20 cellular contexts compared by ENCODE assay signal in the genomic region with DNA sequence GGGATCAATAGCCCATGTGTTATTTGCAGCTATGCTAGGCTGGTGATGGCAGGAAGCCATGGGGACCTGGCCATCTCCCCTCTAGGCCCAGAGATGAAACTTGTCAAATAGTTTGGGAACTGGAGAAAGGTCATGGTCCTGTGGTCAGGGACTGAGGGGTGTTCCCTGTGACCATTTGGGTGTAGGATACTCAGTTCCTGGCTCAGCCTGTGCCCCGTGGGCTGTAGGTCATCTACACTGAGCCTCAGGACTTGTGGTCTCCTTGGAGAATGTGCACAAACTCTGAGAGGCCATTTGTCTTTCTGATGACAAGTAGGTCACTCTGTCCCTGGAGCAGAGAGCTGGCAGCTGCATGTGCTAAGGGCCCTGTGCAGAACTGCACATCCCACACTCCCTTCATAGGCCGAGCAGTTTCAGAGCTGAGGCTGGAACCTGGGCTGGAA. TPM values are rescaled to one million over a fixed set of nuclear protein-coding genes. Genes with fewer than 3 reads are reported as not detected.
DNase-seq lines count a peak whose midpoint lies in the region; ATAC-seq and TF ChIP-seq lines count a peak whose summit lies in the region.
"Had no signal": no experiment of that assay in that cellular context is flagged by ENCODE, and none has a peak within 500 bp of the region (broad histone marks: within the 10 kb centered on the region; RNA-seq: fewer than 3 reads in every experiment).

No MANE protein-coding gene starts in this region.

- no peak for TF ChIP-seq POLR2A in uterus (IDR thresholded peaks at IDR 0.05)

- no peak for TF ChIP-seq CTCF in uterus (IDR thresholded peaks at IDR 0.05)
- TF ChIP-seq CTCF in type B pancreatic cell (conservative IDR thresholded peaks at IDR 0.05) = no peak

- H3K4me3 ChIP-seq in right cardiac atrium (ENCODE audit: low read length) (no peak overlapping the region), rectal smooth muscle tissue (ENCODE audit: low read length) (no peak overlapping the region), uterus (no peak overlapping the region)
- H3K4me3 ChIP-seq: hepatocyte had no signal

- WGBS in right cardiac atrium = 60% methylated on average over 2 of the region's 2 CpGs

- H3K36me3 ChIP-seq in rectal smooth muscle tissue (ENCODE audit: control insufficient read depth, insufficient read depth, low read length) (no peaks in the 10 kb centered on the region), uterus (no peaks in the 10 kb centered on the region)

- H3K4me1 ChIP-seq in right cardiac atrium (ENCODE audit: control insufficient read depth, insufficient read depth, low read length) (peaks cover 11% of the 10 kb centered on the region), rectal smooth muscle tissue (ENCODE audit: control insufficient read depth, insufficient read depth, low read length) (peaks cover 18% of the 10 kb centered on the region), uterus (peaks cover 13 to 30% of the 10 kb centered on the region in 2 donors)
- H3K4me1 ChIP-seq: parathyroid adenoma had no signal

- no peaks in the 10 kb centered on the region for H3K9me3 ChIP-seq in right cardiac atrium (ENCODE audit: control insufficient read depth, low read length)
- no peaks in the 10 kb centered on the region for H3K9me3 ChIP-seq in uterus

- no peaks in the 10 kb centered on the region for H3K36me3 Mint-ChIP-seq in type B pancreatic cell
- H3K36me3 Mint-ChIP-seq in activated T-helper 1 cell treated with anti-CD3 and anti-CD28 coated beads, Interleukin-12 subunit alpha, Interleukin-12 subunit beta, Interleukin-2, Interleukin-4 antibody, amounts not matched to agents 30 ng/mL and 10 ng/mL and 1 ng/mL, durations not matched to agents 14 hours and 24 hours and 36 hours (ENCODE audit: low read depth) = no peaks in the 10 kb centered on the region
- H3K36me3 Mint-ChIP-seq: activated naive CD4-positive, alpha-beta T cell treated with anti-CD3 and anti-CD28 coated beads, Interleukin-2, amount 50 U/mL, for 24 hours; brain; natural killer cell had no signal

- H3K9me3 Mint-ChIP-seq in type B pancreatic cell = no peaks in the 10 kb centered on the region
- no peaks in the 10 kb centered on the region for H3K9me3 Mint-ChIP-seq in activated T-helper 1 cell treated with anti-CD3 and anti-CD28 coated beads, Interleukin-12 subunit alpha, Interleukin-12 subunit beta, Interleukin-2, Interleukin-4 antibody, amounts not matched to agents 30 ng/mL and 10 ng/mL and 1 ng/mL, durations not matched to agents 14 hours and 24 hours and 36 hours
- H3K9me3 Mint-ChIP-seq: activated naive CD4-positive, alpha-beta T cell treated with anti-CD3 and anti-CD28 coated beads, Interleukin-2, amount 50 U/mL, for 24 hours; brain; dendritic cell treated with granulocyte-macrophage colony-stimulating factor and Interleukin-4, amounts not matched to agents 40 ng/mL and 50 ng/mL, for 4 days; natural killer cell had no signal

- H3K27ac Mint-ChIP-seq in type B pancreatic cell = no peak overlapping the region
- H3K27ac Mint-ChIP-seq in activated T-helper 1 cell treated with anti-CD3 and anti-CD28 coated beads, Interleukin-12 subunit alpha, Interleukin-12 subunit beta, Interleukin-2, Interleukin-4 antibody, amounts not matched to agents 30 ng/mL and 10 ng/mL and 1 ng/mL, durations not matched to agents 14 hours and 24 hours and 36 hours = no peak overlapping the region
- H3K27ac Mint-ChIP-seq: activated naive CD4-positive, alpha-beta T cell treated with anti-CD3 and anti-CD28 coated beads, Interleukin-2, amount 50 U/mL, for 24 hours; brain; dendritic cell treated with granulocyte-macrophage colony-stimulating factor and Interleukin-4, amounts not matched to agents 40 ng/mL and 50 ng/mL, for 4 days; natural killer cell had no signal

- H3K4me3 Mint-ChIP-seq in type B pancreatic cell = no peak overlapping the region
- no peak overlapping the region for H3K4me3 Mint-ChIP-seq in activated T-helper 1 cell treated with anti-CD3 and anti-CD28 coated beads, Interleukin-12 subunit alpha, Interleukin-12 subunit beta, Interleukin-2, Interleukin-4 antibody, amounts not matched to agents 30 ng/mL and 10 ng/mL and 1 ng/mL, durations not matched to agents 14 hours and 24 hours and 36 hours
- H3K4me3 Mint-ChIP-seq: activated naive CD4-positive, alpha-beta T cell treated with anti-CD3 and anti-CD28 coated beads, Interleukin-2, amount 50 U/mL, for 24 hours; brain; dendritic cell treated with granulocyte-macrophage colony-stimulating factor and Interleukin-4, amounts not matched to agents 40 ng/mL and 50 ng/mL, for 4 days; natural killer cell had no signal

- DNase-seq in caudate nucleus (lab: John Stamatoyannopoulos, UW) (peak in 28 of 61 donors; percentile 8 to 75 (median 32)), right cardiac atrium (peak; percentile 31 to 77 (median 76)), uterus (peak; percentile 65 to 76), type B pancreatic cell (ENCODE audit: extremely low spot score, unreplicated experiment) (no peak), AG08396 (ENCODE audit: low spot score) (no peak)
- DNase-seq in activated T-helper 1 cell treated with anti-CD3 and anti-CD28 coated beads, Interleukin-12 subunit alpha, Interleukin-12 subunit beta, Interleukin-2, Interleukin-4 antibody, amounts not matched to agents 30 ng/mL and 10 ng/mL and 1 ng/mL, durations not matched to agents 14 hours and 24 hours and 36 hours (ENCODE audit: low spot score) = no peak
- DNase-seq: AML-193; DMS79; KBM-7; mesenchymal stem cell; natural killer cell; NCI-H1694; stimulated activated CD4-positive, alpha-beta T cell treated with anti-CD3 and anti-CD28 coated beads, Interleukin-4, amount 100 ng/mL, for 24 hours had no signal

- ATAC-seq in right cardiac atrium = peak; percentile 11 to 56
- ATAC-seq: natural killer cell had no signal

- H3K4me1 Mint-ChIP-seq in type B pancreatic cell (ENCODE audit: unreplicated experiment) = peaks cover 5% of the 10 kb centered on the region
- H3K4me1 Mint-ChIP-seq in activated T-helper 1 cell treated with anti-CD3 and anti-CD28 coated beads, Interleukin-12 subunit alpha, Interleukin-12 subunit beta, Interleukin-2, Interleukin-4 antibody, amounts not matched to agents 30 ng/mL and 10 ng/mL and 1 ng/mL, durations not matched to agents 14 hours and 24 hours and 36 hours (ENCODE audit: low read depth) = no peaks in the 10 kb centered on the region
- H3K4me1 Mint-ChIP-seq: activated naive CD4-positive, alpha-beta T cell treated with anti-CD3 and anti-CD28 coated beads, Interleukin-2, amount 50 U/mL, for 24 hours; natural killer cell had no signal

- no peaks in the 10 kb centered on the region for H3K27me3 ChIP-seq in right cardiac atrium (ENCODE audit: control insufficient read depth, insufficient read depth)
- no peaks in the 10 kb centered on the region for H3K27me3 ChIP-seq in rectal smooth muscle tissue (ENCODE audit: control insufficient read depth, insufficient read depth, low read length)
- H3K27me3 ChIP-seq in uterus = no peaks in the 10 kb centered on the region
- H3K27me3 ChIP-seq: hepatocyte had no signal

- intact Hi-C loops in right cardiac atrium (cut with DNase I) (no loop called here), uterus (cut with DNase I; ENCODE audit: low total_unique reads) (no loop called here)
- intact Hi-C loops in activated T-helper 1 cell treated with anti-CD3 and anti-CD28 coated beads, Interleukin-12 subunit alpha, Interleukin-12 subunit beta, Interleukin-2, Interleukin-4 antibody, amounts not matched to agents 30 ng/mL and 10 ng/mL and 1 ng/mL, durations not matched to agents 14 hours and 24 hours and 36 hours (cut with micrococcal nuclease) = no loop called here

- H3K27ac ChIP-seq in caudate nucleus (ENCODE audit: low read depth, low read length) = peak overlapping the region; percentile 58
- H3K27ac ChIP-seq in right cardiac atrium (ENCODE audit: low read length) = peak overlapping the region; percentile 2
- peak overlapping the region; percentile 21 for H3K27ac ChIP-seq in rectal smooth muscle tissue (ENCODE audit: low read depth, low read length)
- peak overlapping the region; percentile 60 to 86 for H3K27ac ChIP-seq in uterus
- H3K27ac ChIP-seq: hepatocyte, parathyroid adenoma had no signal

- H3K9ac ChIP-seq in rectal smooth muscle tissue (ENCODE audit: low read length) = no peak overlapping the region
- H3K9ac ChIP-seq: parathyroid adenoma had no signal

- no peaks in the 10 kb centered on the region for H3K27me3 Mint-ChIP-seq in type B pancreatic cell
- no peaks in the 10 kb centered on the region for H3K27me3 Mint-ChIP-seq in activated T-helper 1 cell treated with anti-CD3 and anti-CD28 coated beads, Interleukin-12 subunit alpha, Interleukin-12 subunit beta, Interleukin-2, Interleukin-4 antibody, amounts not matched to agents 30 ng/mL and 10 ng/mL and 1 ng/mL, durations not matched to agents 14 hours and 24 hours and 36 hours (ENCODE audit: insufficient read depth)
- H3K27me3 Mint-ChIP-seq: activated naive CD4-positive, alpha-beta T cell treated with anti-CD3 and anti-CD28 coated beads, Interleukin-2, amount 50 U/mL, for 24 hours; brain had no signal

RNA-seq across cellular contexts. Expression of a gene that starts 17.5 kb away (rescaled TPM):
- 1 to 10 TPM; 2.4 to 5.7 (median 4.0) TPM for total RNA-seq in right cardiac atrium
- 1.5 TPM for polyA plus RNA-seq in right cardiac atrium
- 10 to 100 TPM; 26.3 to 65.8 (median 48.0) TPM for total RNA-seq in uterus
- total RNA-seq in type B pancreatic cell (ENCODE audit: low replicate concordance) = 0.36 and 0.89 TPM in 2 replicates
- not detected in 2 replicates for total RNA-seq in activated T-helper 1 cell treated with anti-CD3 and anti-CD28 coated beads, Interleukin-12 subunit alpha, Interleukin-12 subunit beta, Interleukin-2, Interleukin-4 antibody, amounts not matched to agents 30 ng/mL and 10 ng/mL and 1 ng/mL, durations not matched to agents 14 hours and 24 hours and 36 hours
- total RNA-seq: OCI-LY7 had no signal

Comparison
In these comparisons a context has a peak if more than half of its experiments do, and no peak if none do; other contexts are left out.
1. DNase-seq: peak in right cardiac atrium (3 of 3) and uterus (2 of 2); none in type B pancreatic cell (single experiment), AG08396 (single experiment) and activated T-helper 1 cell treated with anti-CD3 and anti-CD28 coated beads, Interleukin-12 subunit alpha, Interleukin-12 subunit beta, Interleukin-2, Interleukin-4 antibody, amounts not matched to agents 30 ng/mL and 10 ng/mL and 1 ng/mL, durations not matched to agents 14 hours and 24 hours and 36 hours (single experiment).
2. H3K27ac ChIP-seq: peak in every context shown above with its lines; median percentile 73 in uterus; 58 in caudate nucleus; 21 in rectal smooth muscle tissue; 2 in right cardiac atrium.
3. RNA of a gene that starts 17.5 kb away (total RNA-seq): 26.3 to 65.8 TPM in uterus; 2.4 to 5.7 TPM in right cardiac atrium, 0.36 to 0.89 TPM in type B pancreatic cell and not detected in activated T-helper 1 cell treated with anti-CD3 and anti-CD28 coated beads, Interleukin-12 subunit alpha, Interleukin-12 subunit beta, Interleukin-2, Interleukin-4 antibody, amounts not matched to agents 30 ng/mL and 10 ng/mL and 1 ng/mL, durations not matched to agents 14 hours and 24 hours and 36 hours; every median in the first group is over 4 times any median in the second.